Comparison of ENCODE assay signal across 8 cellular contexts in the genomic region with DNA sequence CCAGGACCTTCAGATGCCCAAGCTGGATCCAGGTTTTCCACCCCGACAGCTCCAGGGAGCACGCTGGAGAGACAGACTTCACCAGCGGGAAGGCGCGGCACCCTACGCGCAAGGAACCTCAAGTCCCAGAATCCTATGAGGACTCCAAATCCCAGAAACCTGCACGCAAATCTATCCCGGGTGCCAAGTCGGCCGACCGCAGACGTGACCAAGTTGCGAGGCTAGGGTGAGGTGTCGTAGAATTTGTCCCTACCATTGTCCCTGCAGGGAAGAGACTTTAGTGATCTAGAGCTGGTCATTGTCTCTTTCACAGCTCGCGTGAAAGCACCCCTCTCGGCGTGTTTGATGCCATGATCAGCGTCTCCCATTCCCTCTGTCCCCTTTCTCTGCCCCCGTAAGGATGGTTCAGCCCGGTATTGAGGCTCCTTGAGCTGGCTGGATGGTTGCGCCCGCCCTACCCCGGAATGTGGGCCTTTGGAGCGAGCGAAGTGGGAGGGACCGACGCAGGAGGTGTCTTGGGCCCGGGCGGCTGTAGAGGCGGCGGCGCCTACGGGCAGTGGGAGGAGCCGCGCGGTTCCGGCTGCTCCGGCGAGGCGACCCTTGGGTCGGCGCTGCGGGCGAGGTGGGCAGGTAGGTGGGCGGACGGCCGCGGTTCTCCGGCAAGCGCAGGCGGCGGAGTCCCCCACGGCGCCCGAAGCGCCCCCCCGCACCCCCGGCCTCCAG.
DNase-seq lines count a peak whose midpoint lies in the region; ATAC-seq lines count a peak whose summit lies in the region.

A gene (plus strand): TSS at position 501 of the 723 bp plus-strand sequence. CDS start 246 bp downstream, outside the sequence.

- DNase-seq in D341Med (ENCODE audit: low spot score), result peak; percentile 96
- DNase-seq in HuH-7 (ENCODE audit: low spot score), result peak; percentile 96
- peak; percentile 94 for DNase-seq in OCI-M1 (lab: John Stamatoyannopoulos, UW)
- DNase-seq in activated T-cell treated with anti-CD3 and anti-CD28 coated beads for 24 hours (ENCODE audit: low read depth), result peak; percentile 83
- DNase-seq in epidermal melanocyte (ENCODE audit: insufficient read length, low spot score), result peak; percentile 98
- peak; percentile 79 for DNase-seq in middle frontal gyrus (ENCODE audit: extremely low spot score, low spot score)
- DNase-seq in stimulated activated CD8-positive, alpha-beta memory T cell treated with anti-CD3 and anti-CD28 coated beads, Interleukin-2, amount 100 ng/mL, for 48 hours (ENCODE audit: low read depth in 2 of 2), result peak; percentile 81 to 83

- peak; percentile 96 for ATAC-seq in GM21447 (IDR thresholded peaks at IDR 0.05; ENCODE audit: unreplicated experiment)

Comparison
In these comparisons a context has a peak if more than half of its experiments do, and no peak if none do; other contexts are left out.
1. Peak in every context shown above with its lines: DNase-seq and ATAC-seq.